Comparison of ENCODE assay signal across 8 cellular contexts in genomic region chr10:70479626-70480253, GRCh38.
DNase-seq lines count a peak whose midpoint lies in the region; ATAC-seq lines count a peak whose summit lies in the region.
"Had no signal": no experiment of that assay in that cellular context is flagged by ENCODE, and none has a peak within 500 bp of the region (broad histone marks: within the 10 kb centered on the region; RNA-seq: fewer than 3 reads in every experiment).

No MANE protein-coding gene starts in this region.

- H3K4me3 ChIP-seq in HUES6 (ENCODE audit: low read depth, low read length), result peak overlapping the region; percentile 76
- H3K4me3 ChIP-seq in iPS-20b (ENCODE audit: low read length), result peak overlapping the region; percentile 85

- no peak for ATAC-seq in stimulated activated naive CD8-positive, alpha-beta T cell treated with anti-CD3 and anti-CD28 coated beads, Interleukin-15, amount 100 ng/mL, for 72 hours
- ATAC-seq in GM21825 (IDR thresholded peaks at IDR 0.05; ENCODE audit: unreplicated experiment) (no peak), HG02938 (IDR thresholded peaks at IDR 0.05; ENCODE audit: unreplicated experiment) (no peak), GM21423 (IDR thresholded peaks at IDR 0.05; ENCODE audit: unreplicated experiment) (no peak)

- no peaks in the 10 kb centered on the region for H3K36me3 Mint-ChIP-seq in activated naive CD8-positive, alpha-beta T cell

- peaks cover 45% of the 10 kb centered on the region for H3K4me1 ChIP-seq in HUES6 (ENCODE audit: control insufficient read depth, insufficient read depth, low read length)
- H3K4me1 ChIP-seq in iPS-20b (ENCODE audit: insufficient read depth, low read length), result peaks cover 22% of the 10 kb centered on the region

- H3K27me3 Mint-ChIP-seq in activated naive CD8-positive, alpha-beta T cell, result peaks cover 1% of the 10 kb centered on the region
- H3K27me3 Mint-ChIP-seq in stimulated activated naive CD8-positive, alpha-beta T cell treated with anti-CD3 and anti-CD28 coated beads, Interleukin-15, amount 100 ng/mL, for 72 hours, result peaks cover 39% of the 10 kb centered on the region

- no peak for DNase-seq in stimulated activated naive CD8-positive, alpha-beta T cell treated with anti-CD3 and anti-CD28 coated beads, Interleukin-15, amount 100 ng/mL, for 72 hours

- H3K27me3 ChIP-seq in HUES6 (ENCODE audit: control insufficient read depth, insufficient read depth, low read length), result no peaks in the 10 kb centered on the region
- peaks cover 23% of the 10 kb centered on the region for H3K27me3 ChIP-seq in iPS-20b (ENCODE audit: insufficient read depth, low read length)

- H3K4me1 Mint-ChIP-seq in activated naive CD8-positive, alpha-beta T cell (ENCODE audit: low read depth), result peaks cover 42% of the 10 kb centered on the region
- peaks cover 71% of the 10 kb centered on the region for H3K4me1 Mint-ChIP-seq in stimulated activated naive CD8-positive, alpha-beta T cell treated with anti-CD3 and anti-CD28 coated beads, Interleukin-15, amount 100 ng/mL, for 72 hours

- H3K36me3 ChIP-seq in HUES6 (ENCODE audit: control insufficient read depth, insufficient read depth, low read length), result 0 out of 2 replicates have a peak, but pooled peaks cover under 1% of the 10 kb centered on the region
- no peaks in the 10 kb centered on the region for H3K36me3 ChIP-seq in iPS-20b (ENCODE audit: insufficient read depth, low read depth, low read length)
- H3K36me3 ChIP-seq: neutrophil had no signal

- no peaks in the 10 kb centered on the region for H3K9me3 Mint-ChIP-seq in activated naive CD8-positive, alpha-beta T cell (ENCODE audit: low read depth)
- H3K9me3 Mint-ChIP-seq in stimulated activated naive CD8-positive, alpha-beta T cell treated with anti-CD3 and anti-CD28 coated beads, Interleukin-15, amount 100 ng/mL, for 72 hours, result no peaks in the 10 kb centered on the region

- no peak overlapping the region for H3K27ac ChIP-seq in HUES6 (ENCODE audit: low read depth, low read length)
- no peak overlapping the region for H3K27ac ChIP-seq in iPS-20b (ENCODE audit: low read length)
- H3K27ac ChIP-seq: neutrophil had no signal

- H3K4me3 Mint-ChIP-seq in activated naive CD8-positive, alpha-beta T cell, result peak overlapping the region; percentile 81
- peak overlapping the region; percentile 77 to 78 for H3K4me3 Mint-ChIP-seq in stimulated activated naive CD8-positive, alpha-beta T cell treated with anti-CD3 and anti-CD28 coated beads, Interleukin-15, amount 100 ng/mL, for 72 hours

- H3K9ac ChIP-seq in HUES6 (ENCODE audit: low read length) (peak overlapping the region; percentile 91), iPS-20b (ENCODE audit: low read depth, low read length) (peak overlapping the region; percentile 77; the same call in 1 of the 2 replicates)

- H3K9me3 ChIP-seq in HUES6 (ENCODE audit: control insufficient read depth, insufficient read depth, low read depth, low read length), result no peaks in the 10 kb centered on the region
- H3K9me3 ChIP-seq in iPS-20b (ENCODE audit: insufficient read depth, low read depth, low read length), result no peaks in the 10 kb centered on the region
- H3K9me3 ChIP-seq: neutrophil had no signal

- peak overlapping the region; percentile 34 for H3K27ac Mint-ChIP-seq in activated naive CD8-positive, alpha-beta T cell
- H3K27ac Mint-ChIP-seq in stimulated activated naive CD8-positive, alpha-beta T cell treated with anti-CD3 and anti-CD28 coated beads, Interleukin-15, amount 100 ng/mL, for 72 hours, result peak overlapping the region in 1 of 2 donors; percentile 28
